24 cellular contexts compared by ENCODE assay signal in the genomic region with DNA sequence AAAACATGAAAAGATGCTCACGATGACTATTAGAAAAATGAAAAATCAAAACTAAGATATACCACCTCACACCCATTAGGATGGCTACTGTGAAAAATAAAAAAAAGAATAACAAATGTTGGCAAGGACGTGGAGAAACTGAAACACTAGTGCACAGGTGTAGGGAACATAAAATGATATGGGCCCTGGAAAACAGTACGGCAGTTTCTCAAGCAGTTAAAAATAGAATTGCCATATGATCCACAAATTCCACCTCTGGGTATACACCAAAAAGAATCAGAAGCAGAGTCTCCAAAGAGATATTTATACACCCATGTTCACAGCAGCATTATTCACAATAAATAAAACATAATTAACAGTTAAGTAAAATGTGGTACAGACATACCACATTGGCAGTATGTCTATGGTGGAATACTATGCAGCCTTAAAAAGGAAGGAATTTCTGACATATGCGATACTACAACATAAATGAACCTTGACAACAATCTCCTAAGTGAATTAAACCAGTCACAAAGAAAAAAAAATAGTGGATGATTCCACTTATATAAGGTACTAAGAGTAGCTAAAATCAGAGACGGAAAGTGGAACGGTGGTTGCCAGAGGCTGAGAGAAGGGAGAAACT.
"Had no signal": no experiment of that assay in that cellular context is flagged by ENCODE, and none has a peak within 500 bp of the region (broad histone marks: within the 10 kb centered on the region; RNA-seq: fewer than 3 reads in every experiment).

No MANE protein-coding gene starts in this region.

- H3K4me1 ChIP-seq: testis had no signal

- ATAC-seq: activated T-helper 17 cell treated with anti-CD3 and anti-CD28 coated beads, Interleukin-2, amount 50 U/mL, for 72 hours; body of pancreas; natural killer cell; stimulated activated naive CD8-positive, alpha-beta T cell treated with anti-CD3 and anti-CD28 coated beads, Interleukin-15, Interleukin-2, amounts not matched to agents 100 U/mL and 50 U/mL, for 24 hours; T-cell had no signal

- DNase-seq: activated CD4-positive, alpha-beta T cell treated with anti-CD3 and anti-CD28 coated beads for 48 hours; activated CD4-positive, alpha-beta T cell treated with anti-CD3 and anti-CD28 coated beads, Interleukin-2, amount 50 U/mL, for 48 hours; activated CD4-positive, CD25-positive, alpha-beta regulatory T cell; activated CD8-positive, alpha-beta memory T cell treated with anti-CD3 and anti-CD28 coated beads, Interleukin-2, amount 50 U/mL, for 4 hours; activated gamma-delta T cell treated with Interleukin-2 at 50 U/mL for 16 hours; activated naive CD4-positive, alpha-beta T cell treated with anti-CD3 and anti-CD28 coated beads, Interleukin-2, amount 50 U/mL, for 16 hours; activated T-cell treated with anti-CD3 and anti-CD28 coated beads, Interleukin-2, amount 50 U/mL, for 24 hours; anterior cingulate cortex; effector CD4-positive, alpha-beta T cell; glutamatergic neuron; islet precursor cell; midbrain; natural killer cell; stimulated activated CD4-positive, alpha-beta T cell treated with anti-CD3 and anti-CD28 coated beads, Interleukin-2, amount 100 ng/mL, for 48 hours; stimulated activated naive CD8-positive, alpha-beta T cell treated with anti-CD3 and anti-CD28 coated beads, Interleukin-15, Interleukin-2, amounts not matched to agents 100 U/mL and 50 U/mL, for 24 hours; T-cell had no signal

- H3K36me3 Mint-ChIP-seq: natural killer cell had no signal

- H3K27me3 Mint-ChIP-seq: activated T-cell treated with anti-CD3 and anti-CD28 coated beads, Interleukin-2, amount 50 U/mL, for 24 hours; activated T-helper 17 cell treated with anti-CD3 and anti-CD28 coated beads, Interleukin-2, amount 50 U/mL, for 72 hours; T-cell had no signal

- H3K9me3 ChIP-seq: body of pancreas, testis, transverse colon had no signal

- FAIRE-seq: colon, endometrium, frontal cortex had no signal

- H3K27me3 ChIP-seq: body of pancreas, testis, transverse colon had no signal

- H3K9me3 Mint-ChIP-seq: activated T-helper 17 cell treated with anti-CD3 and anti-CD28 coated beads, Interleukin-2, amount 50 U/mL, for 72 hours had no signal

- H3K27ac ChIP-seq: body of pancreas, testis, transverse colon had no signal

- H3K4me3 Mint-ChIP-seq: activated T-cell treated with anti-CD3 and anti-CD28 coated beads, Interleukin-2, amount 50 U/mL, for 24 hours; activated T-helper 17 cell treated with anti-CD3 and anti-CD28 coated beads, Interleukin-2, amount 50 U/mL, for 72 hours; natural killer cell; T-cell; T-helper 2 cell treated with Interferon-gamma antibody and Interleukin-4, amounts not matched to agents 5 μg/mL and 100 μg/mL, for 36 hours had no signal

- H3K27ac Mint-ChIP-seq: activated T-cell treated with anti-CD3 and anti-CD28 coated beads, Interleukin-2, amount 50 U/mL, for 24 hours; T-cell; T-helper 2 cell treated with Interferon-gamma antibody and Interleukin-4, amounts not matched to agents 5 μg/mL and 100 μg/mL, for 36 hours had no signal

- H3K4me3 ChIP-seq: body of pancreas, testis, transverse colon had no signal
